In the genomic region with DNA sequence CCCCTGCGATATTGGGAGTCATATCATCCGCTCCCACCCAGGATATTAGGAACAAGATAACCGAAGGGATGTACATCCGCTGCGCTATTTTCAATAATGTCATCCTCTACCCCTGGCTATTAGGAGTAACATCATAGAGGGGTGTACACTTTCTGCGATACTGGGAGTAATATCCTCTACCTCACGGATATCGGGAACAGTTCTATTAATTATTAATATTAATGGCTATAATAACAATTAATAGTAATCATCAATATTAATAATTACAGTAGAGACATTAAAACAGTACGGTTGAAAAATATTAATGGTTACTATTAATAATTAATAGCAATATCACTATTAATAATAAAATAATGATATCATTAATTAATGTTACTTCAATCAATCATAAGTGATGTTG, we compare ENCODE assay signal across 7 cellular contexts.
DNase-seq lines count a peak whose midpoint lies in the region; ATAC-seq, FAIRE-seq and TF ChIP-seq lines count a peak whose summit lies in the region.
"Not testable (repeated sequence)": the region's sequence is repeated elsewhere in the genome, so short reads cannot be mapped to it uniquely, and the experiment has no call there.

No MANE protein-coding gene starts in this region.

- intact Hi-C loops in K562 (cut with micrococcal nuclease); kidney (cut with DNase I): not testable (repeated sequence)

- H3K4me1 ChIP-seq in K562 (replicated peaks in 1 of 2; ENCODE audit: control insufficient read depth in 2 of 2, insufficient read depth in 2 of 2, low read length in 2 of 2); kidney (ENCODE audit: control insufficient read depth in 1 of 2, insufficient read depth in 1 of 2, low read depth in 1 of 2, low read length in 2 of 2); small intestine (ENCODE audit: control insufficient read depth in 2 of 2, insufficient read depth in 1 of 2, low read depth in 1 of 2, low read length in 1 of 2): not testable (repeated sequence)

- in situ Hi-C loops in K562 (cut with MboI) = not testable (repeated sequence)

- not testable (repeated sequence) for H3K9me3 ChIP-seq in K562 (replicated peaks; ENCODE audit: control insufficient read depth, insufficient read depth, low read depth, low read length); kidney (ENCODE audit: control insufficient read depth in 1 of 2, low read length in 2 of 2); small intestine (ENCODE audit: control insufficient read depth, low read depth)

- H2AFZ ChIP-seq in K562 (ENCODE audit: low read depth, low read length) = not testable (repeated sequence)

- CTCF ChIA-PET in K562 (lab: Yijun Ruan, JAX; ENCODE audit: low intra/inter-chr PET ratio) = not testable (repeated sequence)

- not testable (repeated sequence) for H3K36me3 ChIP-seq in K562 (ENCODE audit: control insufficient read depth, insufficient read depth, low read length); kidney (ENCODE audit: control insufficient read depth in 1 of 2, insufficient read depth in 2 of 2, low read length in 2 of 2); small intestine (ENCODE audit: control insufficient read depth in 2 of 2, insufficient read depth in 2 of 2, low read length in 2 of 2)

- TF ChIP-seq CTCF in K562 (IDR thresholded peaks at IDR 0.05 in 2 of 3, conservative IDR thresholded peaks at IDR 0.05 in 1 of 3; ENCODE audit: insufficient read depth in 2 of 3, low read depth in 1 of 3, low read length in 3 of 3); kidney (IDR thresholded peaks at IDR 0.05; ENCODE audit: borderline replicate concordance, extremely low read depth, insufficient read depth): not testable (repeated sequence)

- not testable (repeated sequence) for TF ChIP-seq EP300 in K562 (IDR thresholded peaks at IDR 0.05; ENCODE audit: low read length)

- not testable (repeated sequence) for TF ChIP-seq RAD21 in K562 (CRISPR knock-in tag; conservative IDR thresholded peaks at IDR 0.05 in 1 of 2, IDR thresholded peaks at IDR 0.05 in 1 of 2)

- not testable (repeated sequence) for ATAC-seq in K562

- H3K27me3 ChIP-seq in K562 (ENCODE audit: control insufficient read depth in 2 of 2, insufficient read depth in 2 of 2, low read length in 2 of 2) = peaks cover 4 to 10% of the 10 kb centered on the region in 2 experiments; a peak in 3 of 5 replicates
- not testable (repeated sequence) for H3K27me3 ChIP-seq in small intestine (ENCODE audit: control insufficient read depth in 2 of 2, insufficient read depth in 2 of 2, low read length in 2 of 2)

- BruUV-seq in K562 (replicated peaks; lab: Mats Ljungman, UMichigan) = not testable (repeated sequence)

- DNase-seq in RCC 7860 (ENCODE audit: low spot score); K562 (ENCODE audit: extremely low read depth in 1 of 4, low spot score in 3 of 4); frontal cortex (ENCODE audit: low spot score in 2 of 2); kidney; small intestine: not testable (repeated sequence)

- H4K20me1 ChIP-seq in K562 (replicated peaks; ENCODE audit: control insufficient read depth, insufficient read depth, low read length) = not testable (repeated sequence)

- 33% methylated on average over 9 of the region's 9 CpGs for WGBS in K562 (ENCODE audit: insufficient coverage, low coverage, missing lambda C conversion rate)
- WGBS in small intestine, 3 donors = 86 to 92% (median 87%) methylated on average over 9 of the region's 9 CpGs

- H3K27ac ChIP-seq in K562 (ENCODE audit: extremely low read depth, low read depth, low read length); kidney (ENCODE audit: low read depth in 2 of 2, low read length in 2 of 2); small intestine (ENCODE audit: low read depth in 1 of 2, low read length in 1 of 2): not testable (repeated sequence)

- FAIRE-seq in RCC 7860 (lab: Jason Lieb, UNC) = peak; percentile 62
- FAIRE-seq in TTC549 (lab: Jason Lieb, UNC) = peak; percentile 13
- not testable (repeated sequence) for FAIRE-seq in K562 (lab: Jason Lieb, UNC)
- peak; percentile 92 for FAIRE-seq in colon (lab: Jason Lieb, UNC)
- peak; percentile 49 for FAIRE-seq in frontal cortex (lab: Jason Lieb, UNC)
- FAIRE-seq in kidney (lab: Jason Lieb, UNC) = peak; percentile 97
- FAIRE-seq in small intestine (lab: Jason Lieb, UNC) = peak; percentile 68

- not testable (repeated sequence) for H3K79me2 ChIP-seq in K562 (ENCODE audit: control insufficient read depth, insufficient read depth, low read length)

- TF ChIP-seq POLR2A in K562 (conservative IDR thresholded peaks at IDR 0.05) = not testable (repeated sequence)

- not testable (repeated sequence) for H3K4me2 ChIP-seq in K562 (ENCODE audit: insufficient read depth, low read length)

- H3K9ac ChIP-seq in K562 (ENCODE audit: insufficient read depth in 1 of 2, low read depth in 2 of 2, low read length in 2 of 2); kidney (ENCODE audit: low read length in 2 of 2): not testable (repeated sequence)

- H3K4me3 ChIP-seq in K562; kidney (ENCODE audit: low read length in 2 of 2); small intestine (ENCODE audit: low read depth in 1 of 2, low read length in 2 of 2): not testable (repeated sequence)

- POLR2A ChIA-PET in K562 (lab: Yijun Ruan, JAX) = not testable (repeated sequence)

- not testable (repeated sequence) for H3K9me1 ChIP-seq in K562 (ENCODE audit: control insufficient read depth, insufficient read depth, low read length)

TF ChIP-seq in K562, 482 proteins besides CTCF, POLR2A, EP300 and RAD21:
- TF ChIP-seq SAFB (IDR thresholded peaks at IDR 0.05; ENCODE audit: borderline replicate concordance, low read depth, low read length) (peak; percentile 61; the same call in 1 of the 2 replicates), DACH1 (IDR thresholded peaks at IDR 0.05; ENCODE audit: partially characterized antibody) (peak; percentile 95)
